Comparison of ENCODE assay signal across 11 cellular contexts in the genomic region with DNA sequence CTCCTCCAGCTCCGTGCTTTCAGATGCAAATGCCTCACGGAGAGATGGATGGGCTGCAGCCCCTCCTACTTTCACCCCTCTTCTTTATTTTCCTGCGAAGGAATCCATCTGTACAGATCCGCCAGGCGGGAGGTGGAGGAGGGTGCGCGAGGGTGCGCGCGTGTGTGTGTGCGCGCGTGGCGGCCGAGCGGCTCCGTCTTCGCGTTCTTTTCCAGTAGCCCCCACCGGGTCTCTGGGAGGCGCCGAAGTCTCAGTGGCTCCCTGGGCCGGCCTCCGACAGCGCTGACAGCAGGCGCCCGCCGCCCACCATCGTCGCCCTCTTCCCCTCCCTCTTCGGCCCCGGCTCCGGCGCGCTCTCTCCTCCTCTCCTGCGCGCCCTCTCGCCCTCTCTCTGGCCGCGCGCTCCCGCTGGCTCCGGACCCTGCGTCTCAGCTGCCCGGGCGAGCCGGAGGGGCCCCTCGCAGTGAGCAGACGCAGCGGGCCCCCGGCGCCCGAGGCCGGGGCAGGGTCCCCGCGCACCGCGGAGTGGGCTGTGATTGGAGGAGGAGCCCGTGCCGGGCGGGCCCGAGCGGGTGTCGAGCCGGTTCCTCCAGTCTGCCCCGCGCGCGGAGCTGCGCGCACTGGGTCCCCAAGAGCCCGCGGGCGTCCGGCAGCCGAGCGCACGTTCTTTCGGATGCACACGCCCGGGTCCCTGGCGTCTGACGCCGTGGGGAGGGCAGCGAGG. TPM values are rescaled to one million over a fixed set of nuclear protein-coding genes. Genes with fewer than 3 reads are reported as not detected.
DNase-seq lines count a peak whose midpoint lies in the region; ATAC-seq, FAIRE-seq and TF ChIP-seq lines count a peak whose summit lies in the region.
"Had no signal": no experiment of that assay in that cellular context is flagged by ENCODE, and none has a peak within 500 bp of the region (broad histone marks: within the 10 kb centered on the region; RNA-seq: fewer than 3 reads in every experiment).

A gene with protein sequence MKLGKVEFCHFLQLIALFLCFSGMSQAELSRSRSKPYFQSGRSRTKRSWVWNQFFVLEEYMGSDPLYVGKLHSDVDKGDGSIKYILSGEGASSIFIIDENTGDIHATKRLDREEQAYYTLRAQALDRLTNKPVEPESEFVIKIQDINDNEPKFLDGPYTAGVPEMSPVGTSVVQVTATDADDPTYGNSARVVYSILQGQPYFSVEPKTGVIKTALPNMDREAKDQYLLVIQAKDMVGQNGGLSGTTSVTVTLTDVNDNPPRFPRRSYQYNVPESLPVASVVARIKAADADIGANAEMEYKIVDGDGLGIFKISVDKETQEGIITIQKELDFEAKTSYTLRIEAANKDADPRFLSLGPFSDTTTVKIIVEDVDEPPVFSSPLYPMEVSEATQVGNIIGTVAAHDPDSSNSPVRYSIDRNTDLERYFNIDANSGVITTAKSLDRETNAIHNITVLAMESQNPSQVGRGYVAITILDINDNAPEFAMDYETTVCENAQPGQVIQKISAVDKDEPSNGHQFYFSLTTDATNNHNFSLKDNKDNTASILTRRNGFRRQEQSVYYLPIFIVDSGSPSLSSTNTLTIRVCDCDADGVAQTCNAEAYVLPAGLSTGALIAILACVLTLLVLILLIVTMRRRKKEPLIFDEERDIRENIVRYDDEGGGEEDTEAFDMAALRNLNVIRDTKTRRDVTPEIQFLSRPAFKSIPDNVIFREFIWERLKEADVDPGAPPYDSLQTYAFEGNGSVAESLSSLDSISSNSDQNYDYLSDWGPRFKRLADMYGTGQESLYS (plus strand): TSS at position 592 of the 724 bp plus-strand sequence. CDS start 11,831 bp downstream, outside the sequence.

- no peaks in the 10 kb centered on the region for H3K9me3 ChIP-seq in mucosa of descending colon

- no peaks in the 10 kb centered on the region for H3K36me3 ChIP-seq in mucosa of descending colon (ENCODE audit: low read depth)

- TF ChIP-seq CTCF in brain (conservative IDR thresholded peaks at IDR 0.05) (no peak), mucosa of descending colon (IDR thresholded peaks at IDR 0.05) (no peak)

- FAIRE-seq in urothelium cell line (lab: Jason Lieb, UNC) = no peak

- no peaks in the 10 kb centered on the region for H3K9me3 Mint-ChIP-seq in brain
- H3K9me3 Mint-ChIP-seq: dendritic cell treated with granulocyte-macrophage colony-stimulating factor and Interleukin-4, amounts not matched to agents 40 ng/mL and 50 ng/mL, for 4 days had no signal

- H3K36me3 Mint-ChIP-seq in brain = no peaks in the 10 kb centered on the region
- H3K36me3 Mint-ChIP-seq: IgD-negative memory B cell had no signal

- H3K4me3 ChIP-seq in mucosa of descending colon = no peak within 1 kb of the TSS

- no peak for TF ChIP-seq POLR2A in GM18505 (IDR thresholded peaks at IDR 0.05; ENCODE audit: borderline replicate concordance, extremely low read depth, insufficient read depth, insufficient read length)

- H3K27me3 Mint-ChIP-seq in brain = peaks cover 22% of the 10 kb centered on the region

- intact Hi-C loops in Right ventricle myocardium superior (cut with DNase I) = no loop called here
- intact Hi-C loops in left ventricle myocardium superior (cut with micrococcal nuclease) = no loop called here
- intact Hi-C loops in mucosa of descending colon (cut with DNase I, micrococcal nuclease) = no loop called here

- H3K4me1 ChIP-seq in mucosa of descending colon (ENCODE audit: low read depth) = peaks cover 3% of the 10 kb centered on the region

- DNase-seq in Right ventricle myocardium superior (peak; percentile 35), left ventricle myocardium superior (no peak), mucosa of descending colon (no peak), urothelium cell line (ENCODE audit: low spot score) (peak; percentile 29), medulla oblongata (ENCODE audit: extremely low spot score) (no peak)

- peak within 1 kb of the TSS in 4 of 5 experiments; percentile 47 to 84 (median 66) for H3K27ac Mint-ChIP-seq in brain
- H3K27ac Mint-ChIP-seq: dendritic cell treated with granulocyte-macrophage colony-stimulating factor and Interleukin-4, amounts not matched to agents 40 ng/mL and 50 ng/mL, for 4 days; IgD-negative memory B cell; naive thymus-derived CD8-positive, alpha-beta T cell had no signal

- ATAC-seq in Right ventricle myocardium superior (ENCODE audit: poor library complexity) (no peak), left ventricle myocardium superior (no peak), mucosa of descending colon (peak; percentile 51), GM18505 (IDR thresholded peaks at IDR 0.05; ENCODE audit: unreplicated experiment) (no peak), GM18511 (IDR thresholded peaks at IDR 0.05; ENCODE audit: unreplicated experiment) (no peak)
- ATAC-seq: naive thymus-derived CD8-positive, alpha-beta T cell had no signal

- H3K4me3 Mint-ChIP-seq in brain = peak within 1 kb of the TSS; percentile 88 to 93 (median 93)
- H3K4me3 Mint-ChIP-seq: dendritic cell treated with granulocyte-macrophage colony-stimulating factor and Interleukin-4, amounts not matched to agents 40 ng/mL and 50 ng/mL, for 4 days; naive thymus-derived CD8-positive, alpha-beta T cell had no signal

- H3K4me1 Mint-ChIP-seq in brain = peaks cover 60% of the 10 kb centered on the region
- H3K4me1 Mint-ChIP-seq: IgD-negative memory B cell; naive thymus-derived CD8-positive, alpha-beta T cell had no signal

RNA-seq across cellular contexts. Expression of the gene that starts here (rescaled TPM):
- total RNA-seq in Right ventricle myocardium superior (not detected), left ventricle myocardium superior (0.05 TPM), mucosa of descending colon (not detected)
- polyA plus RNA-seq in brain (ENCODE audit: insufficient read depth, low read depth, low replicate concordance) = 0.10 TPM
- total RNA-seq: naive thymus-derived CD8-positive, alpha-beta T cell had no signal
- polyA plus RNA-seq: IgD-negative memory B cell; naive thymus-derived CD8-positive, alpha-beta T cell had no signal

Comparison
In these comparisons a context has a peak if more than half of its experiments do, and no peak if none do; other contexts are left out.
1. Peak in DNase-seq in Right ventricle myocardium superior; RNA of the gene not detected or under 1 TPM.
2. Peak in ATAC-seq in mucosa of descending colon; RNA of the gene not detected or under 1 TPM.